Comparison of ENCODE assay signal across 9 cellular contexts in genomic region chr22:27990879-27991278, GRCh38.
DNase-seq lines count a peak whose midpoint lies in the region; ATAC-seq and TF ChIP-seq lines count a peak whose summit lies in the region.
"Had no signal": no experiment of that assay in that cellular context is flagged by ENCODE, and none has a peak within 500 bp of the region (broad histone marks: within the 10 kb centered on the region; RNA-seq: fewer than 3 reads in every experiment).

No MANE protein-coding gene starts in this region.

- no peaks in the 10 kb centered on the region for H3K36me3 ChIP-seq in PC-3 (ENCODE audit: low read depth, low read length)
- peaks cover 0 to 91% of the 10 kb centered on the region in 2 donors for H3K36me3 ChIP-seq in gastroesophageal sphincter

- no peaks in the 10 kb centered on the region for H3K4me1 Mint-ChIP-seq in stimulated activated effector memory CD8-positive, alpha-beta T cell treated with anti-CD3 and anti-CD28 coated beads, Interleukin-12 subunit alpha, Interleukin-12 subunit beta, amount 100 ng/mL, for 72 hours

- no peak overlapping the region for H3K27ac Mint-ChIP-seq in stimulated activated effector memory CD8-positive, alpha-beta T cell treated with anti-CD3 and anti-CD28 coated beads, Interleukin-12 subunit alpha, Interleukin-12 subunit beta, amount 100 ng/mL, for 72 hours
- H3K27ac Mint-ChIP-seq: CD4-positive, alpha-beta T cell had no signal

- intact Hi-C loops in PC-3 (cut with micrococcal nuclease) = no loop called here

- peak; percentile 6 for DNase-seq in NCI-H2171 treated with DMSO at 0.1 percent for 48 hours (lab: John Stamatoyannopoulos, UW)
- DNase-seq in NCI-H2171 (lab: John Stamatoyannopoulos, UW) = no peak
- DNase-seq in PC-3 = peak; percentile 6
- no peak for DNase-seq in retinal pigment epithelial cell (ENCODE audit: low read depth)
- DNase-seq in NCI-H524 treated with DMSO at 0.1 percent for 48 hours (lab: John Stamatoyannopoulos, UW) = no peak
- no peak for DNase-seq in stimulated activated effector memory CD8-positive, alpha-beta T cell treated with anti-CD3 and anti-CD28 coated beads, Interleukin-12 subunit alpha, Interleukin-12 subunit beta, amount 100 ng/mL, for 72 hours (ENCODE audit: low spot score in 2 of 2)
- DNase-seq in epidermal melanocyte (ENCODE audit: insufficient read length, low spot score) = no peak

- ATAC-seq in PC-3 (peak; percentile 31; the same call in 1 of the 2 replicates), gastroesophageal sphincter (peak; percentile 89)
- ATAC-seq in stimulated activated effector memory CD8-positive, alpha-beta T cell treated with anti-CD3 and anti-CD28 coated beads, Interleukin-12 subunit alpha, Interleukin-12 subunit beta, amount 100 ng/mL, for 72 hours = no peak

- no peaks in the 10 kb centered on the region for H3K9me3 Mint-ChIP-seq in stimulated activated effector memory CD8-positive, alpha-beta T cell treated with anti-CD3 and anti-CD28 coated beads, Interleukin-12 subunit alpha, Interleukin-12 subunit beta, amount 100 ng/mL, for 72 hours
- H3K9me3 Mint-ChIP-seq: CD4-positive, alpha-beta T cell had no signal

- H3K4me3 ChIP-seq in PC-3 (ENCODE audit: low read length) (no peak overlapping the region), gastroesophageal sphincter (no peak overlapping the region), retinal pigment epithelial cell (ENCODE audit: low read length) (no peak overlapping the region)

- H3K4me1 ChIP-seq in PC-3 (ENCODE audit: insufficient read depth, low read length) (no peaks in the 10 kb centered on the region), gastroesophageal sphincter (peaks cover 0 to 21% (median 10%) of the 10 kb centered on the region in 3 donors)

- no peaks in the 10 kb centered on the region for H3F3A ChIP-seq in PC-3 (ENCODE audit: low read length, unreplicated experiment)

- WGBS in gastroesophageal sphincter (ENCODE audit: low coverage in 1 of 2), 2 donors = 32 to 53% methylated on average over 2 to 8 of the region's 12 CpGs

- H3K9ac ChIP-seq in PC-3 (ENCODE audit: low read length) = no peak overlapping the region

- TF ChIP-seq POLR2A in gastroesophageal sphincter (IDR thresholded peaks at IDR 0.05) = no peak

- POLR2A ChIA-PET in PC-3 (lab: Charles Lee; ENCODE audit: unreplicated experiment) = no interaction called here

- H3K9me2 ChIP-seq in PC-3 (replicated peaks; ENCODE audit: low read length) = no peaks in the 10 kb centered on the region

- H3K27me3 ChIP-seq in PC-3 (ENCODE audit: low read length) (no peaks in the 10 kb centered on the region), gastroesophageal sphincter (no peaks in the 10 kb centered on the region)

- TF ChIP-seq EP300 in gastroesophageal sphincter (IDR thresholded peaks at IDR 0.05) = no peak

- H3K27ac ChIP-seq in PC-3 (ENCODE audit: low read length) (no peak overlapping the region), gastroesophageal sphincter (peak overlapping the region in 3 of 4 donors; percentile 72 to 74 (median 73))

- H3K4me2 ChIP-seq in PC-3 (ENCODE audit: low read length) = no peak overlapping the region

- H3K79me2 ChIP-seq in PC-3 (ENCODE audit: low read length) = no peaks in the 10 kb centered on the region

- no TSS peak for BruUV-seq in PC-3 (replicated peaks; lab: Mats Ljungman, UMichigan)

- CTCF ChIA-PET in PC-3 (lab: Charles Lee) = no interaction called here

- no peak overlapping the region for H3K4me3 Mint-ChIP-seq in stimulated activated effector memory CD8-positive, alpha-beta T cell treated with anti-CD3 and anti-CD28 coated beads, Interleukin-12 subunit alpha, Interleukin-12 subunit beta, amount 100 ng/mL, for 72 hours
- H3K4me3 Mint-ChIP-seq: CD4-positive, alpha-beta T cell had no signal

- TF ChIP-seq CTCF in PC-3 (conservative IDR thresholded peaks at IDR 0.05; ENCODE audit: low read depth, low read length) = peak; percentile 44; the same call in 1 of the 2 replicates
- peak in 3 of 4 experiments; percentile 52 to 61 (median 53) for TF ChIP-seq CTCF in gastroesophageal sphincter (IDR thresholded peaks at IDR 0.05)
- TF ChIP-seq CTCF in retinal pigment epithelial cell (conservative IDR thresholded peaks at IDR 0.05; ENCODE audit: low read depth, low read length) = peak; percentile 63

- H3K9me3 ChIP-seq in PC-3 (ENCODE audit: low read length) (no peaks in the 10 kb centered on the region), gastroesophageal sphincter (no peaks in the 10 kb centered on the region)

- no peaks in the 10 kb centered on the region for H3K36me3 Mint-ChIP-seq in stimulated activated effector memory CD8-positive, alpha-beta T cell treated with anti-CD3 and anti-CD28 coated beads, Interleukin-12 subunit alpha, Interleukin-12 subunit beta, amount 100 ng/mL, for 72 hours

- no peaks in the 10 kb centered on the region for H4K20me1 ChIP-seq in PC-3 (ENCODE audit: low read length)

- no peak overlapping the region for H2AFZ ChIP-seq in PC-3 (ENCODE audit: low read length)

Comparison
In these comparisons a context has a peak if more than half of its experiments do, and no peak if none do; other contexts are left out.
1. DNase-seq: peak in NCI-H2171 treated with DMSO at 0.1 percent for 48 hours (single experiment) and PC-3 (single experiment); none in NCI-H2171 (single experiment), retinal pigment epithelial cell (single experiment), NCI-H524 treated with DMSO at 0.1 percent for 48 hours (single experiment), stimulated activated effector memory CD8-positive, alpha-beta T cell treated with anti-CD3 and anti-CD28 coated beads, Interleukin-12 subunit alpha, Interleukin-12 subunit beta, amount 100 ng/mL, for 72 hours (0 of 2) and epidermal melanocyte (single experiment).
2. Peak in every context shown above with its lines, with median percentiles within 50 percentile points of each other: CTCF ChIP-seq.